17 cellular contexts compared by ENCODE assay signal in the genomic region with DNA sequence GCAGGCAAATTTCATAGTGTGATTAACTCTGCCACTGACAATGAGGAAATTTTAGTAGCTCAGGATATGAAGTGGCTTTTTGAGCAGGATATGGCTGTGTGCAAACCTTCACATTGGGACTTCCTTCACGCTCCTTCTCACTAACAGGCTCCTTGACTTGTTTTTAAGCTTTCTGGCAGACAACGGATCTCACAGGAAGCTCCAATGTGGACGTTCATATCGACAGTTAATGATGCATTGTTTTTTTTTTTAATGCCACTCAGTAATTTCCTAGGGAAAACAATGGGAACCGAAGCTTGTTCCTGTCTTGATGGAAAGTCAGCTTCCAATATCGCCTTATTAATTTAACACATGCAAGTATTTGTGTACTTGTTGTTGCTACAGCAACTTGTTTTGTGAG.
DNase-seq lines count a peak whose midpoint lies in the region; ATAC-seq and TF ChIP-seq lines count a peak whose summit lies in the region.
"Had no signal": no experiment of that assay in that cellular context is flagged by ENCODE, and none has a peak within 500 bp of the region (broad histone marks: within the 10 kb centered on the region; RNA-seq: fewer than 3 reads in every experiment).

No MANE protein-coding gene starts in this region.

- H3K9ac ChIP-seq in BLaER1 (peak overlapping the region; percentile 42; the same call in 1 of the 2 replicates), IMR-90 (ENCODE audit: low read depth, low read length) (no peak overlapping the region), endocrine pancreas (ENCODE audit: control insufficient read depth, insufficient read depth, low read length) (no peak overlapping the region)

- WGBS in IMR-90 (ENCODE audit: extremely low coverage in 2 of 2, insufficient read length in 1 of 2), 2 experiments = no CpG with 5 or more reads among the region's 6 CpGs

- peaks cover 0 to 9% (median 4%) of the 10 kb centered on the region in 5 donors for H3K36me3 Mint-ChIP-seq in naive thymus-derived CD4-positive, alpha-beta T cell

- H3K56ac ChIP-seq in IMR-90 (ENCODE audit: extremely low read depth, insufficient read depth, low read length) = no peak overlapping the region

- H3K23ac ChIP-seq in IMR-90 (ENCODE audit: low read depth, low read length) = no peak overlapping the region

- H3K9me1 ChIP-seq in IMR-90 (ENCODE audit: insufficient read depth, low read length) = peaks cover 18% of the 10 kb centered on the region

- H3K27ac ChIP-seq in BLaER1 = peak overlapping the region; percentile 32; the same call in 1 of the 2 replicates
- H3K27ac ChIP-seq in IMR-90 (ENCODE audit: insufficient read depth, low read length) = no peak overlapping the region
- H3K27ac ChIP-seq in naive thymus-derived CD4-positive, alpha-beta T cell (ENCODE audit: low read depth, low read length) = no peak overlapping the region
- H3K27ac ChIP-seq: C4-2B had no signal

- peaks cover 21% of the 10 kb centered on the region for H3K9me3 ChIP-seq in BLaER1
- H3K9me3 ChIP-seq in IMR-90 (ENCODE audit: control insufficient read depth, insufficient read depth, low read length) = no peaks in the 10 kb centered on the region
- no peaks in the 10 kb centered on the region for H3K9me3 ChIP-seq in endocrine pancreas (ENCODE audit: control insufficient read depth, low read length)
- H3K9me3 ChIP-seq in naive thymus-derived CD4-positive, alpha-beta T cell (ENCODE audit: control insufficient read depth in 2 of 3, low read length in 3 of 3) = no peaks in the 10 kb centered on the region

- H3K4me1 ChIP-seq in BLaER1 (peaks cover 66% of the 10 kb centered on the region), IMR-90 (ENCODE audit: control insufficient read depth, insufficient read depth, low read length) (peaks cover 12% of the 10 kb centered on the region), endocrine pancreas (ENCODE audit: control insufficient read depth, insufficient read depth, low read length) (peaks cover 7% of the 10 kb centered on the region)
- H3K4me1 ChIP-seq in naive thymus-derived CD4-positive, alpha-beta T cell (ENCODE audit: control insufficient read depth in 2 of 2, insufficient read depth in 2 of 2, low read length in 2 of 2) = peaks cover 21 to 29% of the 10 kb centered on the region in 2 donors

- ATAC-seq in IMR-90 (ENCODE audit: low read depth) (no peak), GM18520 (IDR thresholded peaks at IDR 0.05; ENCODE audit: unreplicated experiment) (no peak), HG02884 (IDR thresholded peaks at IDR 0.05; ENCODE audit: unreplicated experiment) (no peak), GM21737 (IDR thresholded peaks at IDR 0.05; ENCODE audit: unreplicated experiment) (no peak)
- ATAC-seq in naive thymus-derived CD4-positive, alpha-beta T cell = no peak
- ATAC-seq: esophagus mucosa; stimulated activated effector memory CD8-positive, alpha-beta T cell treated with anti-CD3 and anti-CD28 coated beads, Interleukin-12 subunit alpha, Interleukin-12 subunit beta, amount 100 ng/mL, for 72 hours had no signal

- peak overlapping the region; percentile 10; the same call in 1 of the 2 replicates for H4K5ac ChIP-seq in IMR-90 (ENCODE audit: low read depth, low read length)

- no peak for TF ChIP-seq CTCF in IMR-90 (conservative IDR thresholded peaks at IDR 0.05; ENCODE audit: low read depth, low read length)

- POLR2A ChIA-PET in IMR-90 (lab: Charles Lee; ENCODE audit: unreplicated experiment) = no interaction called here
- POLR2A ChIA-PET in naive thymus-derived CD4-positive, alpha-beta T cell (lab: Charles Lee) = interaction anchor here (0.7 to 1.8 kb wide), 6 partner anchors 10 to 38 kb away, joined by 3 to 9 read pairs (median 4); no protein-coding TSS in a partner anchor

- H3K27me3 Mint-ChIP-seq in naive thymus-derived CD4-positive, alpha-beta T cell = peaks cover 0 to 39% (median 0%) of the 10 kb centered on the region in 5 donors

- H4K20me1 ChIP-seq in BLaER1 (no peaks in the 10 kb centered on the region), IMR-90 (ENCODE audit: insufficient read depth, low read length) (no peaks in the 10 kb centered on the region)

- H3K4me3 ChIP-seq in BLaER1 (peak overlapping the region; percentile 26; the same call in 1 of the 2 replicates), IMR-90 (ENCODE audit: insufficient read depth, low read depth, low read length) (no peak overlapping the region), endocrine pancreas (ENCODE audit: control insufficient read depth, insufficient read depth, low read length) (peak overlapping the region; percentile 73)
- no peak overlapping the region for H3K4me3 ChIP-seq in naive thymus-derived CD4-positive, alpha-beta T cell (ENCODE audit: low read length)

- intact Hi-C loops in IMR-90 (cut with micrococcal nuclease) = no loop called here
- intact Hi-C loops in naive thymus-derived CD4-positive, alpha-beta T cell (cut with micrococcal nuclease) = loop anchor here (2.0 to 10.0 kb wide), 5 partner anchors 37 to 875 kb away; a partner anchor contains a TSS

- peak overlapping the region; percentile 92 for H2BK5ac ChIP-seq in IMR-90 (ENCODE audit: low read depth, low read length, poor library complexity, severe bottlenecking)

- peaks cover 26 to 55% of the 10 kb centered on the region in 2 experiments for H3K79me1 ChIP-seq in IMR-90 (ENCODE audit: low read depth in 1 of 2, low read length in 2 of 2)

- peak overlapping the region; percentile 58 to 60; a peak in 3 of 4 replicates for H4K8ac ChIP-seq in IMR-90 (ENCODE audit: low read depth in 2 of 2, low read length in 2 of 2)

- peak overlapping the region; percentile 3; the same call in 1 of the 2 replicates for H3K4ac ChIP-seq in IMR-90 (ENCODE audit: low read depth, low read length)

- H2BK20ac ChIP-seq in IMR-90 (ENCODE audit: low read depth, low read length) = peak overlapping the region; percentile 34

- peak overlapping the region; percentile 14; the same call in 1 of the 2 replicates for H4K91ac ChIP-seq in IMR-90 (ENCODE audit: insufficient read depth, low read depth, low read length)

- peak overlapping the region; percentile 12; the same call in 1 of the 2 replicates for H2BK120ac ChIP-seq in IMR-90 (ENCODE audit: low read depth, low read length)

- H3K9me3 Mint-ChIP-seq in naive thymus-derived CD4-positive, alpha-beta T cell = peaks cover 0 to 14% (median 4%) of the 10 kb centered on the region in 11 donors
- H3K9me3 Mint-ChIP-seq: H9; stimulated activated effector memory CD8-positive, alpha-beta T cell treated with anti-CD3 and anti-CD28 coated beads, Interleukin-12 subunit alpha, Interleukin-12 subunit beta, amount 100 ng/mL, for 72 hours had no signal

- H3K14ac ChIP-seq in IMR-90 (replicated peaks; ENCODE audit: low read depth, low read length) = no peak overlapping the region

- no peak for TF ChIP-seq RAD21 in IMR-90 (IDR thresholded peaks at IDR 0.05; ENCODE audit: low read length)

- peak overlapping the region; percentile 29 to 94 (median 87) for H3K27ac Mint-ChIP-seq in naive thymus-derived CD4-positive, alpha-beta T cell
- H3K27ac Mint-ChIP-seq: H9; stimulated activated effector memory CD8-positive, alpha-beta T cell treated with anti-CD3 and anti-CD28 coated beads, Interleukin-12 subunit alpha, Interleukin-12 subunit beta, amount 100 ng/mL, for 72 hours had no signal

- peak overlapping the region; percentile 9 to 89 (median 78) for H3K4me3 Mint-ChIP-seq in naive thymus-derived CD4-positive, alpha-beta T cell
- H3K4me3 Mint-ChIP-seq: H9; stimulated activated effector memory CD8-positive, alpha-beta T cell treated with anti-CD3 and anti-CD28 coated beads, Interleukin-12 subunit alpha, Interleukin-12 subunit beta, amount 100 ng/mL, for 72 hours had no signal

- H2AK9ac ChIP-seq in IMR-90 (replicated peaks; ENCODE audit: low read depth, low read length, poor library complexity) = no peak overlapping the region

- in situ Hi-C loops in IMR-90 (cut with MboI; ENCODE audit: low sequenced_read_pairs) = no loop called here

- H3K4me2 ChIP-seq in BLaER1 = peak overlapping the region; percentile 71
- no peak overlapping the region; the same call in 1 of the 2 replicates for H3K4me2 ChIP-seq in IMR-90 (ENCODE audit: low read depth, low read length)

- peaks cover 28 to 76% (median 64%) of the 10 kb centered on the region in 7 donors for H3K4me1 Mint-ChIP-seq in naive thymus-derived CD4-positive, alpha-beta T cell

- dilution Hi-C loops in IMR-90 (cut with HindIII; ENCODE audit: low sequenced_read_pairs, unreplicated experiment) = no loop called here

- CTCF ChIA-PET in IMR-90 (lab: Yijun Ruan, JAX) = interaction anchor here (0.6 kb wide), 1 partner anchor 10 kb away, joined by 7 read pairs; no protein-coding TSS in a partner anchor
- CTCF ChIA-PET in naive thymus-derived CD4-positive, alpha-beta T cell (lab: Charles Lee) = interaction anchor here (0.6 to 2.2 kb wide), 3 partner anchors 9 to 83 kb away, joined by 3 to 9 read pairs (median 3); no protein-coding TSS in a partner anchor

- DNase-seq in IMR-90 = no peak
- peak in 5 of 9 donors; percentile 8 to 27 (median 16) for DNase-seq in naive thymus-derived CD4-positive, alpha-beta T cell
- no peak for DNase-seq in NCI-H128 (lab: John Stamatoyannopoulos, UW; ENCODE audit: unreplicated experiment)
- DNase-seq: activated CD4-positive, alpha-beta T cell treated with anti-CD3 and anti-CD28 coated beads for 48 hours; caudate nucleus; H9; NCI-H1048; NCI-H226; stimulated activated CD4-positive, alpha-beta T cell treated with anti-CD3 and anti-CD28 coated beads, Interleukin-4, amount 100 ng/mL, for 1 hour had no signal

- peak overlapping the region; percentile 95; the same call in 1 of the 2 replicates for H3K18ac ChIP-seq in IMR-90 (ENCODE audit: low read depth, low read length)

- peak overlapping the region; percentile 63; the same call in 2 of the 3 replicates for H2BK15ac ChIP-seq in IMR-90 (ENCODE audit: low read depth, low read length)

- no TSS peak for BruUV-seq in IMR-90 (replicated peaks; lab: Mats Ljungman, UMichigan)

- no peak for TF ChIP-seq POLR2A in IMR-90 (IDR thresholded peaks at IDR 0.05; ENCODE audit: low read depth, low read length)

- H2AFZ ChIP-seq in IMR-90 (replicated peaks; ENCODE audit: low read length, poor library complexity) = no peak overlapping the region

- H3K27me3 ChIP-seq in BLaER1 (no peaks in the 10 kb centered on the region), IMR-90 (ENCODE audit: control insufficient read depth, insufficient read depth, low read length) (no peaks in the 10 kb centered on the region), endocrine pancreas (ENCODE audit: control insufficient read depth, insufficient read depth, low read length) (no peaks in the 10 kb centered on the region)
- no peaks in the 10 kb centered on the region for H3K27me3 ChIP-seq in naive thymus-derived CD4-positive, alpha-beta T cell (ENCODE audit: control insufficient read depth in 2 of 2, insufficient read depth in 2 of 2, low read length in 2 of 2)

- peak overlapping the region; percentile 45 for H2AK5ac ChIP-seq in IMR-90 (ENCODE audit: low read depth, low read length)

- H3K36me3 ChIP-seq in BLaER1 = peaks cover 8% of the 10 kb centered on the region; the same call in 1 of the 2 replicates
- peaks cover 32% of the 10 kb centered on the region for H3K36me3 ChIP-seq in IMR-90 (ENCODE audit: control insufficient read depth, insufficient read depth, low read length)
- no peaks in the 10 kb centered on the region for H3K36me3 ChIP-seq in endocrine pancreas (ENCODE audit: control insufficient read depth, insufficient read depth, low read length)
- no peaks in the 10 kb centered on the region for H3K36me3 ChIP-seq in naive thymus-derived CD4-positive, alpha-beta T cell (ENCODE audit: control insufficient read depth in 2 of 3, insufficient read depth in 3 of 3, low read length in 3 of 3)

Comparison
In these comparisons a context has a peak if more than half of its experiments do, and no peak if none do; other contexts are left out.
1. H3K4me3 ChIP-seq: peak in BLaER1 (single experiment) and endocrine pancreas (single experiment); none in IMR-90 (single experiment) and naive thymus-derived CD4-positive, alpha-beta T cell (single experiment).
2. DNase-seq: peak in naive thymus-derived CD4-positive, alpha-beta T cell (5 of 9); none in IMR-90 (single experiment) and NCI-H128 (single experiment).